In genomic region chr1:8970870-8971337, GRCh38 we compare ENCODE assay signal across 10 cellular contexts. TPM values are rescaled to one million over a fixed set of nuclear protein-coding genes. Genes with fewer than 3 reads are reported as not detected.
A peak's percentile ranks its signal among the peaks of the same experiment; 100 is the strongest.
DNase-seq lines count a peak whose midpoint lies in the region; ATAC-seq and TF ChIP-seq lines count a peak whose summit lies in the region.
"Had no signal": no experiment of that assay in that cellular context is flagged by ENCODE, and none has a peak within 500 bp of the region (broad histone marks: within the 10 kb centered on the region; RNA-seq: fewer than 3 reads in every experiment).

No MANE protein-coding gene starts in this region.

- DNase-seq in activated naive CD4-positive, alpha-beta T cell treated with Interleukin-2 at 50 U/mL for 16 hours: peak; percentile 33
- DNase-seq in activated naive CD4-positive, alpha-beta T cell (lab: John Stamatoyannopoulos, UW): no peak
- DNase-seq in OCI-LY7 (ENCODE audit: low spot score): peak; percentile 67
- DNase-seq in activated naive CD4-positive, alpha-beta T cell treated with anti-CD3 and anti-CD28 coated beads, Interleukin-2, amount 50 U/mL, for 72 hours (ENCODE audit: low spot score in 2 of 2): peak; percentile 62 to 79
- DNase-seq in stimulated activated naive B cell treated with anti-CD40 and anti-IgM and Interleukin-4, amounts not matched to agents 10 μg/mL and 1 μg/mL and 100 μg/mL, for 72 hours: no peak
- no peak for DNase-seq in SIG-M5 (lab: John Stamatoyannopoulos, UW)
- DNase-seq in HT-29 (ENCODE audit: low spot score): no peak
- DNase-seq: NCI-H69 had no signal

- peak overlapping the region; percentile 24; the same call in 1 of the 2 replicates for H3K4me2 ChIP-seq in OCI-LY7 (ENCODE audit: low read length)

- no peak overlapping the region for H3K27ac ChIP-seq in OCI-LY7 (ENCODE audit: low read depth, low read length, poor library complexity, severe bottlenecking)

- BruUV-seq in OCI-LY7 (replicated peaks; lab: Mats Ljungman, UMichigan): no TSS peak

- no peaks in the 10 kb centered on the region for H3K9me3 Mint-ChIP-seq in activated naive CD4-positive, alpha-beta T cell treated with anti-CD3 and anti-CD28 coated beads, Interleukin-2, amount 50 U/mL, for 72 hours
- no peaks in the 10 kb centered on the region for H3K9me3 Mint-ChIP-seq in stimulated activated naive B cell treated with anti-CD40 and anti-IgM and Interleukin-4, amounts not matched to agents 10 μg/mL and 1 μg/mL and 100 μg/mL, for 72 hours

- peak overlapping the region; percentile 82; the same call in 1 of the 2 replicates for H2AFZ ChIP-seq in OCI-LY7 (ENCODE audit: low read length)

- H3K36me3 ChIP-seq in OCI-LY7 (ENCODE audit: insufficient read depth, low read length): no peaks in the 10 kb centered on the region

- peaks cover 11 to 15% of the 10 kb centered on the region in 2 donors for H3K4me1 Mint-ChIP-seq in stimulated activated naive B cell treated with anti-CD40 and anti-IgM and Interleukin-4, amounts not matched to agents 10 μg/mL and 1 μg/mL and 100 μg/mL, for 72 hours

- ATAC-seq in activated naive CD4-positive, alpha-beta T cell treated with anti-CD3 and anti-CD28 coated beads, Interleukin-2, amount 50 U/mL, for 72 hours: peak; percentile 91 to 93
- peak; percentile 83 to 86 for ATAC-seq in stimulated activated naive B cell treated with anti-CD40 and anti-IgM and Interleukin-4, amounts not matched to agents 10 μg/mL and 1 μg/mL and 100 μg/mL, for 72 hours (replicated peaks)
- ATAC-seq in HG02938 (IDR thresholded peaks at IDR 0.05; ENCODE audit: unreplicated experiment): no peak

- no peak overlapping the region for H3K4me3 ChIP-seq in OCI-LY7 (ENCODE audit: low read depth, low read length, poor library complexity, severe bottlenecking)

- H4K20me1 ChIP-seq in OCI-LY7 (ENCODE audit: insufficient read depth, low read length): no peaks in the 10 kb centered on the region

- no peaks in the 10 kb centered on the region for H3K79me2 ChIP-seq in OCI-LY7 (ENCODE audit: insufficient read depth, low read depth, low read length)

- H3K9me2 ChIP-seq in OCI-LY7 (ENCODE audit: insufficient read depth, low read length): no peaks in the 10 kb centered on the region

- peaks cover 7% of the 10 kb centered on the region for H3K4me1 ChIP-seq in OCI-LY7 (ENCODE audit: insufficient read depth, low read length, poor library complexity, severe bottlenecking)

- peak overlapping the region; percentile 41 to 70 for H3K4me3 Mint-ChIP-seq in stimulated activated naive B cell treated with anti-CD40 and anti-IgM and Interleukin-4, amounts not matched to agents 10 μg/mL and 1 μg/mL and 100 μg/mL, for 72 hours

- intact Hi-C loops in OCI-LY7 (cut with micrococcal nuclease; ENCODE audit: unreplicated experiment): no loop called here

- TF ChIP-seq CTCF in OCI-LY7 (conservative IDR thresholded peaks at IDR 0.05; ENCODE audit: low read length): peak; percentile 43

- POLR2A ChIA-PET in OCI-LY7 (lab: Charles Lee): interaction anchor here (0.6 to 1.1 kb wide), 3 partner anchors 15 to 266 kb away, joined by 3 to 8 read pairs (median 4); no protein-coding TSS in a partner anchor

- CTCF ChIA-PET in OCI-LY7 (lab: Charles Lee; ENCODE audit: unreplicated experiment): no interaction called here

- no peaks in the 10 kb centered on the region for H3K9me3 ChIP-seq in OCI-LY7 (ENCODE audit: low read length)

- peaks cover 5 to 9% of the 10 kb centered on the region in 2 donors for H3K27me3 Mint-ChIP-seq in stimulated activated naive B cell treated with anti-CD40 and anti-IgM and Interleukin-4, amounts not matched to agents 10 μg/mL and 1 μg/mL and 100 μg/mL, for 72 hours

- peak overlapping the region; percentile 92 to 95 for H3K27ac Mint-ChIP-seq in activated naive CD4-positive, alpha-beta T cell treated with anti-CD3 and anti-CD28 coated beads, Interleukin-2, amount 50 U/mL, for 72 hours
- no peak overlapping the region for H3K27ac Mint-ChIP-seq in stimulated activated naive B cell treated with anti-CD40 and anti-IgM and Interleukin-4, amounts not matched to agents 10 μg/mL and 1 μg/mL and 100 μg/mL, for 72 hours

- peaks cover 22 to 41% of the 10 kb centered on the region in 2 donors for H3K36me3 Mint-ChIP-seq in activated naive CD4-positive, alpha-beta T cell treated with anti-CD3 and anti-CD28 coated beads, Interleukin-2, amount 50 U/mL, for 72 hours
- no peaks in the 10 kb centered on the region for H3K36me3 Mint-ChIP-seq in stimulated activated naive B cell treated with anti-CD40 and anti-IgM and Interleukin-4, amounts not matched to agents 10 μg/mL and 1 μg/mL and 100 μg/mL, for 72 hours

RNA-seq across cellular contexts. Expression of gene CA6, which starts 25.2 kb away (rescaled TPM):
- not detected in 2 replicates for total RNA-seq in OCI-LY7 (2014; rRNA removed; shearing (Covaris generic))
- not detected in 2 replicates for total RNA-seq in OCI-LY7 (2022)
- 1 to 10 TPM in 1 of 2 donors, under 1 TPM in 1; 0.66 to 1.7 TPM for total RNA-seq in activated naive CD4-positive, alpha-beta T cell treated with anti-CD3 and anti-CD28 coated beads, Interleukin-2, amount 50 U/mL, for 72 hours
- total RNA-seq in HT-29 (2014; rRNA removed; shearing (Covaris generic)): not detected in 2 replicates
- total RNA-seq: LHCN-M2 had no signal

RNA-seq across cellular contexts. Expression of gene SLC2A7, which starts 55.3 kb away (rescaled TPM):
- total RNA-seq in OCI-LY7 (2014; rRNA removed; shearing (Covaris generic)): 0.15 TPM in 1 of 2 replicates, not detected in the other
- total RNA-seq in OCI-LY7 (2022): not detected in 2 replicates
- total RNA-seq in activated naive CD4-positive, alpha-beta T cell treated with anti-CD3 and anti-CD28 coated beads, Interleukin-2, amount 50 U/mL, for 72 hours: not detected
- total RNA-seq in HT-29 (2014; rRNA removed; shearing (Covaris generic)): not detected in 2 replicates
- total RNA-seq: LHCN-M2 had no signal

Comparison
In these comparisons a context has a peak if more than half of its experiments do, and no peak if none do; other contexts are left out.
1. DNase-seq: peak in activated naive CD4-positive, alpha-beta T cell treated with Interleukin-2 at 50 U/mL for 16 hours (single experiment), OCI-LY7 (single experiment) and activated naive CD4-positive, alpha-beta T cell treated with anti-CD3 and anti-CD28 coated beads, Interleukin-2, amount 50 U/mL, for 72 hours (2 of 2); none in activated naive CD4-positive, alpha-beta T cell (0 of 4), stimulated activated naive B cell treated with anti-CD40 and anti-IgM and Interleukin-4, amounts not matched to agents 10 μg/mL and 1 μg/mL and 100 μg/mL, for 72 hours (single experiment), SIG-M5 (single experiment) and HT-29 (single experiment).